ENCODE assay signal across 8 cellular contexts in genomic region chr1:234309598-234310459, GRCh38.
A peak's percentile ranks its signal among the peaks of the same experiment; 100 is the strongest.
DNase-seq lines count a peak whose midpoint lies in the region; ATAC-seq, FAIRE-seq and TF ChIP-seq lines count a peak whose summit lies in the region.

No MANE protein-coding gene starts in this region.

- H3K4me3 Mint-ChIP-seq in natural killer cell, result no peak overlapping the region

- peaks cover 6 to 11% of the 10 kb centered on the region in 2 donors for H3K4me1 Mint-ChIP-seq in natural killer cell

- no peaks in the 10 kb centered on the region for H3K36me3 Mint-ChIP-seq in natural killer cell

- intact Hi-C loops in natural killer cell (cut with micrococcal nuclease), result no loop called here

- H3K9me3 Mint-ChIP-seq in natural killer cell, result no peaks in the 10 kb centered on the region

- H3K27me3 Mint-ChIP-seq in natural killer cell (ENCODE audit: low read depth in 2 of 2), result peaks cover 13 to 29% of the 10 kb centered on the region in 2 donors

- no peak for TF ChIP-seq POLR2A in erythroblast (IDR thresholded peaks at IDR 0.05; ENCODE audit: low read length)

- H3K27ac Mint-ChIP-seq in natural killer cell, result no peak overlapping the region

- DNase-seq in D341Med (ENCODE audit: low spot score), result peak; percentile 89
- DNase-seq in HTR-8/SVneo (ENCODE audit: insufficient read length, low spot score), result peak; percentile 81
- peak; percentile 26 for DNase-seq in NOMO-1 treated with dmso at 0.1 percent for 144 hours (lab: John Stamatoyannopoulos, UW; ENCODE audit: unreplicated experiment)
- DNase-seq in activated CD8-positive, alpha-beta memory T cell treated with anti-CD3 and anti-CD28 coated beads, Interleukin-2, amount 50 U/mL, for 4 hours, result peak; percentile 64
- DNase-seq in erythroblast (lab: John Stamatoyannopoulos, UW), result peak; percentile 47 to 72
- DNase-seq in natural killer cell, result peak; percentile 37
- DNase-seq in stimulated activated naive CD8-positive, alpha-beta T cell treated with anti-CD3 and anti-CD28 coated beads, Interleukin-15, Interleukin-2, amounts not matched to agents 100 U/mL and 50 U/mL, for 24 hours, result peak; percentile 79

- ATAC-seq in GM21423 (IDR thresholded peaks at IDR 0.05; ENCODE audit: unreplicated experiment), result peak; percentile 78
- ATAC-seq in natural killer cell, result peak; percentile 82 to 96 (median 89)
- ATAC-seq in stimulated activated naive CD8-positive, alpha-beta T cell treated with anti-CD3 and anti-CD28 coated beads, Interleukin-15, Interleukin-2, amounts not matched to agents 100 U/mL and 50 U/mL, for 24 hours, result peak; percentile 87

- no peak for FAIRE-seq in HTR-8/SVneo (lab: Jason Lieb, UNC)

- TF ChIP-seq CTCF in natural killer cell (IDR thresholded peaks at IDR 0.05), result peak; percentile 87

Comparison
In these comparisons a context has a peak if more than half of its experiments do, and no peak if none do; other contexts are left out.
1. Peak in every context shown above with its lines: DNase-seq and ATAC-seq.
2. DNase-seq: peak in every context shown above with its lines; median percentile 89 in D341Med; 81 in HTR-8/SVneo; 79 in stimulated activated naive CD8-positive, alpha-beta T cell treated with anti-CD3 and anti-CD28 coated beads, Interleukin-15, Interleukin-2, amounts not matched to agents 100 U/mL and 50 U/mL, for 24 hours; 64 in activated CD8-positive, alpha-beta memory T cell treated with anti-CD3 and anti-CD28 coated beads, Interleukin-2, amount 50 U/mL, for 4 hours; 60 in erythroblast; 37 in natural killer cell; 26 in NOMO-1 treated with dmso at 0.1 percent for 144 hours.